21 cellular contexts compared by ENCODE assay signal in the genomic region with DNA sequence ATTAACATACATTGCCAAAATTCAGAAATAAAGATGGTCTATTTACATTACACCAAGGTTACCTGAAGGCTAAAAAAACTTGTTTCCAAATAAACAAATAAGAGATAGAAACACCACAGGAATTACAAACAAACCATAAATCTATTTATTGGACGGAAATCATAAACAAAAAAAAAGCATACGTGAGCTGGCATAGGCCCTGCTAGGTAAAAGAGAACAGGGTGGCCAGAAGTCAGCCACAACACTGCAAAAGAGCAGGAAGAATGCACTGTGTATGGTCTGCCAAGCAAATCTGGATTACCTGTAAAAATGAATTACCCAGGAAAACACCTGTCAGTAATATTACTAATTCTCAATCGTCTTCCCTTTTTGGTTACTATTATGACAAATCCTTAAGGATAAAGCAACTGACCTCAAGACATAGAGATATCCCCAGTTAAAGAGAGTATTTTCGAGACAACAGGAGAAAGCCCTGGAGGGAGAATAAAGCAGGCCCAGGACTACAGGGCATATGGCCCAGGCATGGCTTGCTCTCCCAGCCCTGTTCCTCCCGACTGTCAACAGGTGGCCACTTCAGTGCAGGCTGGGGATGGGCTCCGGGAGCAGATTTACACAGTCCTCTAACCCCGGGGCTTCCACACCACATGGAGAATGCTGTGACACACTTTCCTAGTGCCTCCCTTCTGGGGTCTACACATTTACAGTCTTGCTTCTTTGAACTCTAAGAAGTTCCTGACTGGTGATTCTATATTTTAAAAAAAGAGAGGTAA. TPM values are rescaled to one million over a fixed set of nuclear protein-coding genes. Genes with fewer than 3 reads are reported as not detected.
DNase-seq lines count a peak whose midpoint lies in the region; ATAC-seq and TF ChIP-seq lines count a peak whose summit lies in the region.
"Had no signal": no experiment of that assay in that cellular context is flagged by ENCODE, and none has a peak within 500 bp of the region (broad histone marks: within the 10 kb centered on the region; RNA-seq: fewer than 3 reads in every experiment).

No MANE protein-coding gene starts in this region.

- TF ChIP-seq CTCF in Panc1 (IDR thresholded peaks at IDR 0.05) = no peak
- TF ChIP-seq CTCF in right lobe of liver (IDR thresholded peaks at IDR 0.05) = no peak

- H3K4me3 ChIP-seq in Panc1 (ENCODE audit: low read depth in 2 of 2, low read length in 2 of 2) (no peak overlapping the region), right lobe of liver (no peak overlapping the region), urinary bladder (ENCODE audit: low read depth, low read length) (no peak overlapping the region), mesendoderm (ENCODE audit: low read length) (no peak overlapping the region)

- H3K56ac ChIP-seq in mesendoderm (ENCODE audit: low read length) = no peak overlapping the region

- H3K18ac ChIP-seq in mesendoderm (ENCODE audit: low read length) = no peak overlapping the region

- H3K9ac ChIP-seq in mesendoderm (ENCODE audit: low read length) = no peak overlapping the region
- H3K9ac ChIP-seq: KMS-11 had no signal

- WGBS in right lobe of liver (ENCODE audit: insufficient coverage, low coverage, low lambda C conversion rate, missing lambda C conversion rate) = 62% methylated on average over 6 of the region's 7 CpGs
- 63% methylated on average over 7 of the region's 7 CpGs for WGBS in urinary bladder
- no CpG with 5 or more reads among the region's 7 CpGs for WGBS in mesendoderm (ENCODE audit: extremely low coverage, insufficient coverage, low lambda C conversion rate)

- H3K36me3 ChIP-seq in Panc1 (ENCODE audit: control insufficient read depth, insufficient read depth, low read length) (peaks cover 20% of the 10 kb centered on the region), right lobe of liver (peaks cover 0 to 79% (median 39%) of the 10 kb centered on the region in 4 donors), urinary bladder (ENCODE audit: insufficient read depth) (peaks cover 5% of the 10 kb centered on the region), mesendoderm (ENCODE audit: control insufficient read depth, insufficient read depth, low read length) (peaks cover 8% of the 10 kb centered on the region)

- no peak for TF ChIP-seq POLR2A in right lobe of liver (IDR thresholded peaks at IDR 0.05)

- POLR2A ChIA-PET in Panc1 (lab: Charles Lee) = no interaction called here

- H2AK5ac ChIP-seq in mesendoderm (ENCODE audit: low read length) = no peak overlapping the region

- no peak overlapping the region for H2BK15ac ChIP-seq in mesendoderm (replicated peaks; ENCODE audit: low read depth)

- peak; percentile 45 for DNase-seq in NCI-H82 (lab: John Stamatoyannopoulos, UW)
- no peak for DNase-seq in NCI-H82 treated with DMSO at 0.1 percent for 48 hours (lab: John Stamatoyannopoulos, UW; ENCODE audit: unreplicated experiment)
- no peak for DNase-seq in Panc1 (ENCODE audit: low read depth, low spot score)
- no peak for DNase-seq in right lobe of liver
- DNase-seq in Ammon's horn (ENCODE audit: low spot score) = no peak
- no peak for DNase-seq in mesendoderm
- DNase-seq: activated CD8-positive, alpha-beta T cell treated with anti-CD3 and anti-CD28 coated beads for 36 hours; activated naive CD4-positive, alpha-beta T cell; activated T-cell treated with anti-CD3 and anti-CD28 coated beads, Interleukin-2, amount 50 U/mL, for 1 hour; amygdala; BE2C; head of caudate nucleus; left cardiac atrium; NCI-H2029; stimulated activated CD4-positive, alpha-beta T cell treated with anti-CD3 and anti-CD28 coated beads, Interleukin-1b, Interleukin-23, amount 100 ng/mL, for 48 hours had no signal

- H2BK120ac ChIP-seq in mesendoderm (ENCODE audit: low read depth, low read length) = no peak overlapping the region

- no peaks in the 10 kb centered on the region for H3K79me1 ChIP-seq in mesendoderm (ENCODE audit: low read length)

- H4K5ac ChIP-seq in mesendoderm (ENCODE audit: low read length) = no peak overlapping the region

- no peak overlapping the region for H3K4ac ChIP-seq in mesendoderm (ENCODE audit: low read depth, low read length)

- H3K27ac ChIP-seq in Panc1 (ENCODE audit: low read length) = no peak overlapping the region
- H3K27ac ChIP-seq in right lobe of liver = peak overlapping the region in 2 of 3 donors; percentile 29 to 79
- H3K27ac ChIP-seq in urinary bladder (ENCODE audit: low read depth) = peak overlapping the region; percentile 28
- H3K27ac ChIP-seq in mesendoderm (ENCODE audit: low read depth, low read length) = no peak overlapping the region
- H3K27ac ChIP-seq: KMS-11, RWPE1 had no signal

- intact Hi-C loops in Panc1 (cut with micrococcal nuclease; ENCODE audit: unreplicated experiment) (no loop called here), right lobe of liver (cut with DNase I) (no loop called here)

- no TSS peak for BruUV-seq in Panc1 (replicated peaks; lab: Mats Ljungman, UMichigan)

- H3K27me3 ChIP-seq in Panc1 (ENCODE audit: control insufficient read depth, insufficient read depth, low read length) = no peaks in the 10 kb centered on the region
- H3K27me3 ChIP-seq in right lobe of liver = no peaks in the 10 kb centered on the region
- no peaks in the 10 kb centered on the region for H3K27me3 ChIP-seq in mesendoderm (ENCODE audit: insufficient read depth, low read length, poor library complexity)
- H3K27me3 ChIP-seq: BE2C had no signal

- H3K79me2 ChIP-seq in mesendoderm (ENCODE audit: control insufficient read depth, insufficient read depth, low read length) = no peaks in the 10 kb centered on the region

- in situ Hi-C loops in Panc1 (cut with HindIII; ENCODE audit: low pct_unique_long_range_greater_than_20kb, low sequenced_read_pairs) = no loop called here

- H3K9me3 ChIP-seq in Panc1 (ENCODE audit: control insufficient read depth, insufficient read depth, low read depth, low read length) (no peaks in the 10 kb centered on the region), right lobe of liver (no peaks in the 10 kb centered on the region)
- H3K9me3 ChIP-seq: BE2C had no signal

- no peak overlapping the region for H3K4me2 ChIP-seq in mesendoderm (ENCODE audit: low read length)
- H3K4me2 ChIP-seq: KMS-11 had no signal

- CTCF ChIA-PET in Panc1 (lab: Charles Lee) = interaction anchor here (0.5 to 0.6 kb wide), 2 partner anchors 178 to 379 kb away, joined by 3 read pairs; no protein-coding TSS in a partner anchor

- H2BK5ac ChIP-seq in mesendoderm (ENCODE audit: low read length) = no peak overlapping the region

- H3K23ac ChIP-seq in mesendoderm (ENCODE audit: low read length) = no peak overlapping the region

- H3K4me1 ChIP-seq in Panc1 (ENCODE audit: control insufficient read depth, insufficient read depth, low read length) = peaks cover 5% of the 10 kb centered on the region; the same call in 1 of the 2 replicates
- H3K4me1 ChIP-seq in right lobe of liver = peaks cover 0 to 15% (median 7%) of the 10 kb centered on the region in 4 donors
- no peaks in the 10 kb centered on the region for H3K4me1 ChIP-seq in urinary bladder (ENCODE audit: insufficient read depth)
- no peaks in the 10 kb centered on the region for H3K4me1 ChIP-seq in mesendoderm (ENCODE audit: control insufficient read depth, low read depth, low read length)
- H3K4me1 ChIP-seq: BE2C had no signal

- H4K8ac ChIP-seq in mesendoderm (ENCODE audit: low read depth, low read length) = no peak overlapping the region

- ATAC-seq in Panc1 (peak; percentile 68), right lobe of liver (peak; percentile 19 to 50 (median 24)), GM21737 (IDR thresholded peaks at IDR 0.05; ENCODE audit: unreplicated experiment) (no peak)
- ATAC-seq: activated CD8-positive, alpha-beta T cell treated with anti-CD3 and anti-CD28 coated beads for 36 hours; left cardiac atrium; SK-N-SH treated with all-trans-retinoic acid at 6 μM for 48 hours; stimulated activated effector memory CD8-positive, alpha-beta T cell treated with anti-CD3 and anti-CD28 coated beads, Interleukin-12 subunit alpha, Interleukin-12 subunit beta, amount 100 ng/mL, for 72 hours had no signal

RNA-seq across cellular contexts. Expression of gene PPP2R1B, which starts 18.0 kb away (rescaled TPM):
- total RNA-seq in Panc1 (2021; ENCODE audit: unreplicated experiment) (57.7 TPM), right lobe of liver (100 to 1,000 TPM in 1 of 6 experiments, 10 to 100 TPM in 5; 44.5 to 150 (median 59.6) TPM), urinary bladder (22.7 TPM)
- 33.6 TPM for polyA plus RNA-seq in Panc1 (2012; ENCODE audit: insufficient read length)
- polyA plus RNA-seq in urinary bladder = 6.8 TPM
- polyA plus RNA-seq in mesendoderm (2013, experiment 1 of 2) = 44.6 TPM
- polyA plus RNA-seq in mesendoderm (2013, experiment 2 of 2) = 45.3 TPM

Comparison
In these comparisons a context has a peak if more than half of its experiments do, and no peak if none do; other contexts are left out.
1. H3K27ac ChIP-seq: peak in right lobe of liver (2 of 3) and urinary bladder (single experiment); none in Panc1 (single experiment) and mesendoderm (single experiment).